ENCODE assay signal across 21 cellular contexts in the genomic region with DNA sequence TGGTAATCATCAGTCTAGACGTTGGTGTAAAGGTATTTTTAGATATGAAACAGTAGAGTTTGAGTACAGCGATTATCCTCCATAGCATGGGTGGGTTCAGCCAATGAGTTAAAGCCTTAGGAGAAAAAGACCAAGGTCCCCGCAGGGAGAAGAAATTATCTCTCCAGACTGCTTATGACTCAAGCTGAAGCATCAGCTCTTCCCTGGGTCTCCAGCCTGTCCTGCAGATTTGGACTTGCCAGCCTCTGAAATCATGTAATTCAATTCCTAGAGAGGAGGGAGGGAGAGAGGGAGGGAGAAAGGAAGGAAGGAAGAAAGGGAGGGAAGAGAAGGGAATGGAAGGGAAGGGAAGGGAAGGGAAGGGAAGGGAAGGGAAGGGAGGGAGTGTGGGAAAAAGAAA. TPM values are rescaled to one million over a fixed set of nuclear protein-coding genes. Genes with fewer than 3 reads are reported as not detected.
"Had no signal": no experiment of that assay in that cellular context is flagged by ENCODE, and none has a peak within 500 bp of the region (broad histone marks: within the 10 kb centered on the region; RNA-seq: fewer than 3 reads in every experiment).

No MANE protein-coding gene starts in this region.

- H3K36me3 ChIP-seq: MG63 had no signal

- FAIRE-seq: RCC 7860 had no signal

- H3K4me3 ChIP-seq: MG63 had no signal

- H3K27ac ChIP-seq: RWPE1 had no signal

- DNase-seq: KBM-7, MG63, NCI-H1092, NCI-H1105 treated with DMSO at 0.1 percent for 48 hours, NCI-H1417 treated with DMSO at 0.1 percent for 48 hours, NCI-H146, NCI-H1694 treated with DMSO at 0.1 percent for 48 hours, NCI-H1930, NCI-H2081 treated with DMSO at 0.1 percent for 48 hours, NCI-H2171, NCI-H226, NCI-H446, NCI-H510A, NCI-H524 treated with DMSO at 0.1 percent for 48 hours, NCI-H69, NCI-H774, SHP77, SK-N-SH had no signal

RNA-seq across cellular contexts. Expression of a gene that starts 12.0 kb away (rescaled TPM):
- total RNA-seq: HT-29 had no signal
